Comparison of ENCODE assay signal across 21 cellular contexts in the genomic region with DNA sequence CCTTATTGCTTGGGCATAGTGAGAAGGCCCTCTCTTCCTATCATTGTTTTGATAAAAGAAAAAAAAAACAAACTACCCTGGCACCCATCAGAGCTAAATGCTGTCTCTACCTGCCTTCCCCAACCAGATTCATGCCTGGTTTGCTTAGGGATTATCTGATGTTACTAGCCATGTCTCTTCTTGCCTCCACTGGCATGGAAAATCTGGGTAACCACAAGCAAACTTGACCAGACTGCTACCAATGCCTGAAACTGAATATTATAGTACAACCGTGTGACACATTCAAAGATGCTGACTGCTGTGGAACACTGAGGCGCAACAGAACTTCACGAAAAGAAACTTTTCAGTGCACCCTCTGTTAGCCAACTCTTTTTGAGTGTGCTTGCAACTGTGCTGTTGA.
DNase-seq lines count a peak whose midpoint lies in the region; ATAC-seq, FAIRE-seq and TF ChIP-seq lines count a peak whose summit lies in the region.
"Had no signal": no experiment of that assay in that cellular context is flagged by ENCODE, and none has a peak within 500 bp of the region (broad histone marks: within the 10 kb centered on the region; RNA-seq: fewer than 3 reads in every experiment).

No MANE protein-coding gene starts in this region.

- no peak for FAIRE-seq in pancreas (lab: Jason Lieb, UNC)
- FAIRE-seq: D721Med, HTR-8/SVneo had no signal

- H2BK20ac ChIP-seq in IMR-90 (ENCODE audit: low read depth, low read length) = no peak overlapping the region; the same call in 1 of the 2 replicates

- H3K9ac ChIP-seq in IMR-90 (ENCODE audit: low read depth, low read length) = no peak overlapping the region
- H3K9ac ChIP-seq: GM23248 had no signal

- H3K18ac ChIP-seq in IMR-90 (ENCODE audit: low read depth, low read length) = no peak overlapping the region

- H3K36me3 Mint-ChIP-seq in WTC11 = no peaks in the 10 kb centered on the region
- H3K36me3 Mint-ChIP-seq in stimulated activated naive B cell treated with anti-CD40 and anti-IgM and Interleukin-4, amounts not matched to agents 10 μg/mL and 1 μg/mL and 100 μg/mL, for 72 hours = peaks cover 0 to 2% of the 10 kb centered on the region in 2 donors

- H3K9me3 ChIP-seq in IMR-90 (ENCODE audit: control insufficient read depth, insufficient read depth, low read length) = peaks cover 3% of the 10 kb centered on the region
- H3K9me3 ChIP-seq in pancreas = no peaks in the 10 kb centered on the region

- H3K79me1 ChIP-seq in IMR-90 (ENCODE audit: low read depth in 1 of 2, low read length in 2 of 2) = no peaks in the 10 kb centered on the region

- no peak for TF ChIP-seq POLR2A in IMR-90 (IDR thresholded peaks at IDR 0.05; ENCODE audit: low read depth, low read length)

- H4K20me1 ChIP-seq in IMR-90 (ENCODE audit: insufficient read depth, low read length) = no peaks in the 10 kb centered on the region

- POLR2A ChIA-PET in IMR-90 (lab: Charles Lee; ENCODE audit: unreplicated experiment) (no interaction called here), WTC11 (lab: Charles Lee) (no interaction called here)

- no peak for TF ChIP-seq RAD21 in IMR-90 (IDR thresholded peaks at IDR 0.05; ENCODE audit: low read length)

- H3K27me3 ChIP-seq in IMR-90 (ENCODE audit: control insufficient read depth, insufficient read depth, low read length) (no peaks in the 10 kb centered on the region), pancreas (no peaks in the 10 kb centered on the region)

- CTCF ChIA-PET in IMR-90 (lab: Yijun Ruan, JAX) (no interaction called here), WTC11 (lab: Charles Lee) (no interaction called here)

- no peak overlapping the region for H3K4me3 Mint-ChIP-seq in WTC11
- no peak overlapping the region for H3K4me3 Mint-ChIP-seq in stimulated activated naive B cell treated with anti-CD40 and anti-IgM and Interleukin-4, amounts not matched to agents 10 μg/mL and 1 μg/mL and 100 μg/mL, for 72 hours

- no peak for ATAC-seq in IMR-90 (ENCODE audit: low read depth)
- ATAC-seq in WTC11 = no peak
- ATAC-seq in pancreas = no peak
- ATAC-seq in stimulated activated naive B cell treated with anti-CD40 and anti-IgM and Interleukin-4, amounts not matched to agents 10 μg/mL and 1 μg/mL and 100 μg/mL, for 72 hours (replicated peaks) = no peak

- no peak overlapping the region for H2BK120ac ChIP-seq in IMR-90 (ENCODE audit: low read depth, low read length)

- H4K5ac ChIP-seq in IMR-90 (ENCODE audit: low read depth, low read length) = no peak overlapping the region

- H3K27ac Mint-ChIP-seq in WTC11 = 0 out of 2 replicates have a peak overlapping the region, but pooled peaks have one; percentile 39
- no peak overlapping the region for H3K27ac Mint-ChIP-seq in stimulated activated naive B cell treated with anti-CD40 and anti-IgM and Interleukin-4, amounts not matched to agents 10 μg/mL and 1 μg/mL and 100 μg/mL, for 72 hours

- peaks cover 5% of the 10 kb centered on the region for H3K9me3 Mint-ChIP-seq in WTC11
- H3K9me3 Mint-ChIP-seq in stimulated activated naive B cell treated with anti-CD40 and anti-IgM and Interleukin-4, amounts not matched to agents 10 μg/mL and 1 μg/mL and 100 μg/mL, for 72 hours = peaks cover 4 to 7% of the 10 kb centered on the region in 2 donors

- H3K27ac ChIP-seq in IMR-90 (ENCODE audit: insufficient read depth, low read length) (no peak overlapping the region), pancreas (no peak overlapping the region)
- H3K27ac ChIP-seq: GM23248, SK-N-MC had no signal

- DNase-seq in IMR-90 (no peak), WTC11 (ENCODE audit: low spot score) (no peak), epithelial cell of esophagus (ENCODE audit: low read depth) (peak; percentile 70), myocyte (ENCODE audit: low read depth) (peak; percentile 36), SW 1271 (lab: John Stamatoyannopoulos, UW) (no peak), pancreas (no peak), GM13976 (ENCODE audit: low spot score) (no peak)
- DNase-seq in stimulated activated naive B cell treated with anti-CD40 and anti-IgM and Interleukin-4, amounts not matched to agents 10 μg/mL and 1 μg/mL and 100 μg/mL, for 72 hours = no peak
- DNase-seq: GM23248, H7, KBM-7, MM.1S, NCI-H1417, NCI-H1694, NCI-H2029 treated with DMSO at 0.1 percent for 48 hours, NCI-H446 treated with DMSO at 0.1 percent for 48 hours, NCI-H526, SHP77 treated with DMSO at 0.1 percent for 48 hours had no signal

- H3K23ac ChIP-seq in IMR-90 (ENCODE audit: low read depth, low read length) = no peak overlapping the region

- H3K14ac ChIP-seq in IMR-90 (replicated peaks; ENCODE audit: low read depth, low read length) = no peak overlapping the region

- H3K4me2 ChIP-seq in IMR-90 (ENCODE audit: low read depth, low read length) = no peak overlapping the region

- H2AK9ac ChIP-seq in IMR-90 (replicated peaks; ENCODE audit: low read depth, low read length, poor library complexity) = no peak overlapping the region

- TF ChIP-seq CTCF in IMR-90 (conservative IDR thresholded peaks at IDR 0.05; ENCODE audit: low read depth, low read length) (no peak), WTC11 (IDR thresholded peaks at IDR 0.05) (no peak), epithelial cell of esophagus (IDR thresholded peaks at IDR 0.05; ENCODE audit: insufficient read depth, low read depth, low read length, missing control alignments) (no peak), pancreas (IDR thresholded peaks at IDR 0.05) (no peak), GM13976 (IDR thresholded peaks at IDR 0.05; ENCODE audit: borderline replicate concordance, control extremely low read depth, extremely low read depth, insufficient read depth, missing control alignments) (no peak)

- no peak overlapping the region for H2AFZ ChIP-seq in IMR-90 (replicated peaks; ENCODE audit: low read length, poor library complexity)
- H2AFZ ChIP-seq: GM23248 had no signal

- no peaks in the 10 kb centered on the region; the same call in 1 of the 2 replicates for H3K9me1 ChIP-seq in IMR-90 (ENCODE audit: insufficient read depth, low read length)

- H3K4me3 ChIP-seq in IMR-90 (ENCODE audit: insufficient read depth, low read depth, low read length) (no peak overlapping the region), epithelial cell of esophagus (ENCODE audit: low read length) (no peak overlapping the region), pancreas (no peak overlapping the region)
- H3K4me3 ChIP-seq: GM23248, SK-N-MC had no signal

- no peaks in the 10 kb centered on the region for H3K27me3 Mint-ChIP-seq in WTC11 (ENCODE audit: low read depth)
- peaks cover 19 to 31% of the 10 kb centered on the region in 2 donors for H3K27me3 Mint-ChIP-seq in stimulated activated naive B cell treated with anti-CD40 and anti-IgM and Interleukin-4, amounts not matched to agents 10 μg/mL and 1 μg/mL and 100 μg/mL, for 72 hours

- H3K4me1 ChIP-seq in IMR-90 (ENCODE audit: control insufficient read depth, insufficient read depth, low read length) (no peaks in the 10 kb centered on the region), pancreas (no peaks in the 10 kb centered on the region)

- no peak overlapping the region; the same call in 2 of the 3 replicates for H2BK15ac ChIP-seq in IMR-90 (ENCODE audit: low read depth, low read length)

- in situ Hi-C loops in IMR-90 (cut with MboI; ENCODE audit: low sequenced_read_pairs) = no loop called here
- in situ Hi-C loops in GM13976 (cut with MboI; ENCODE audit: low sequenced_read_pairs, unreplicated experiment) = no loop called here

- H2BK5ac ChIP-seq in IMR-90 (ENCODE audit: low read depth, low read length, poor library complexity, severe bottlenecking) = no peak overlapping the region

- H3K36me3 ChIP-seq in IMR-90 (ENCODE audit: control insufficient read depth, insufficient read depth, low read length) = no peaks in the 10 kb centered on the region
- H3K36me3 ChIP-seq in pancreas = no peaks in the 10 kb centered on the region

- intact Hi-C loops in IMR-90 (cut with micrococcal nuclease) (no loop called here), pancreas (cut with DNase I) (no loop called here)

- no peak overlapping the region for H3K56ac ChIP-seq in IMR-90 (ENCODE audit: extremely low read depth, insufficient read depth, low read length)

- 0 out of 2 replicates have a peak overlapping the region, but pooled peaks have one; percentile 33 for H2AK5ac ChIP-seq in IMR-90 (ENCODE audit: low read depth, low read length)

- no peak overlapping the region for H4K91ac ChIP-seq in IMR-90 (ENCODE audit: insufficient read depth, low read depth, low read length)

- H4K8ac ChIP-seq in IMR-90 (ENCODE audit: low read depth in 2 of 2, low read length in 2 of 2) = no peak overlapping the region

- dilution Hi-C loops in IMR-90 (cut with HindIII; ENCODE audit: low sequenced_read_pairs, unreplicated experiment) = no loop called here

- WGBS in IMR-90 (ENCODE audit: extremely low coverage in 2 of 2, insufficient read length in 1 of 2), 2 experiments = no CpG with 5 or more reads among the region's 3 CpGs
- WGBS in pancreas, 2 donors = 84 to 93% methylated on average over 3 of the region's 3 CpGs

- BruUV-seq in IMR-90 (replicated peaks; lab: Mats Ljungman, UMichigan) = no TSS peak

- peaks cover 13% of the 10 kb centered on the region for H3K4me1 Mint-ChIP-seq in WTC11
- peaks cover 0 to 3% of the 10 kb centered on the region in 2 donors for H3K4me1 Mint-ChIP-seq in stimulated activated naive B cell treated with anti-CD40 and anti-IgM and Interleukin-4, amounts not matched to agents 10 μg/mL and 1 μg/mL and 100 μg/mL, for 72 hours

- no peak overlapping the region for H3K4ac ChIP-seq in IMR-90 (ENCODE audit: low read depth, low read length)

TF ChIP-seq in IMR-90, 13 proteins besides CTCF, POLR2A, EP300 and RAD21:
- TF ChIP-seq FOS (IDR thresholded peaks at IDR 0.05; ENCODE audit: low read depth, low read length) = no peak

TF ChIP-seq in WTC11, 78 proteins besides CTCF, POLR2A, EP300 and RAD21 (continues in another document):
- TF ChIP-seq ZNF263 (CRISPR knock-in tag; IDR thresholded peaks at IDR 0.05; ENCODE audit: low read depth) (no peak), TEAD4 (CRISPR knock-in tag; IDR thresholded peaks at IDR 0.05) (no peak), SMAD3 (CRISPR knock-in tag; IDR thresholded peaks at IDR 0.05; ENCODE audit: borderline replicate concordance) (no peak), NR2C2 (CRISPR knock-in tag; IDR thresholded peaks at IDR 0.05) (no peak), HMGA2 (CRISPR knock-in tag; IDR thresholded peaks at IDR 0.05) (no peak)
- TF ChIP-seq, protein P1, sequence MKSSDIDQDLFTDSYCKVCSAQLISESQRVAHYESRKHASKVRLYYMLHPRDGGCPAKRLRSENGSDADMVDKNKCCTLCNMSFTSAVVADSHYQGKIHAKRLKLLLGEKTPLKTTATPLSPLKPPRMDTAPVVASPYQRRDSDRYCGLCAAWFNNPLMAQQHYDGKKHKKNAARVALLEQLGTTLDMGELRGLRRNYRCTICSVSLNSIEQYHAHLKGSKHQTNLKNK (CRISPR knock-in tag; IDR thresholded peaks at IDR 0.05) = no peak

Comparison
In these comparisons a context has a peak if more than half of its experiments do, and no peak if none do; other contexts are left out.
1. DNase-seq: peak in epithelial cell of esophagus (single experiment) and myocyte (single experiment); none in IMR-90 (single experiment), WTC11 (single experiment), SW 1271 (0 of 2), pancreas (0 of 6), GM13976 (single experiment) and stimulated activated naive B cell treated with anti-CD40 and anti-IgM and Interleukin-4, amounts not matched to agents 10 μg/mL and 1 μg/mL and 100 μg/mL, for 72 hours (single experiment).